ENCODE assay signal across 19 cellular contexts in the genomic region with DNA sequence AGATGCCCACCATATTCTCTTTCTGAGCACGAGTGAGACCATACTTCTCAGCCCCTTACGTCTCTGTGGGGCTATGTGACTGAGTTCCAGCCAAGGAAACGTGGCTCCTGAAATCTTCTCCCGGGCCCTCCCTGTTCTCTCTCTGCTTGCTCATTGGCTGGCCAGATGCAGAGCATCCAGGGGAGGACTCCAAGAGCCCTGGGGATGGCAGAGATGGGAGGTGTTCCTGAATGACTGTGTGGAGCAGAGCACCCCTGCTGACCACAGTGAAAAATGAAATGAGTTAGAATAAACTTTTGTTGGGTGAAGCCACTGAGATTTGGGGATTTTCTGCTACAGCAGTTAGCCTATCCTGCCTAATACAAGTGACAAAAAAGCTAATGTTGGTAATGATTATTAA. TPM values are rescaled to one million over a fixed set of nuclear protein-coding genes. Genes with fewer than 3 reads are reported as not detected.
A peak's percentile ranks its signal among the peaks of the same experiment; 100 is the strongest.
DNase-seq lines count a peak whose midpoint lies in the region; ATAC-seq and TF ChIP-seq lines count a peak whose summit lies in the region.
"Had no signal": no experiment of that assay in that cellular context is flagged by ENCODE, and none has a peak within 500 bp of the region (broad histone marks: within the 10 kb centered on the region; RNA-seq: fewer than 3 reads in every experiment).

No MANE protein-coding gene starts in this region.

- H3K9me2 ChIP-seq in Loucy (replicated peaks; ENCODE audit: low read depth, low read length) = no peaks in the 10 kb centered on the region

- H3K27me3 Mint-ChIP-seq in activated CD4-positive, alpha-beta T cell treated with anti-CD3 and anti-CD28 coated beads, Interleukin-2, amount 10 ng/mL, durations not matched to agents 7 days and 5 days = no peaks in the 10 kb centered on the region
- H3K27me3 Mint-ChIP-seq in activated CD8-positive, alpha-beta T cell treated with anti-CD3 and anti-CD28 coated beads, Interleukin-2, amount 10 ng/mL, durations not matched to agents 7 days and 5 days (ENCODE audit: low read depth) = no peaks in the 10 kb centered on the region
- no peaks in the 10 kb centered on the region for H3K27me3 Mint-ChIP-seq in naive B cell
- H3K27me3 Mint-ChIP-seq: activated naive CD8-positive, alpha-beta T cell treated with anti-CD3 and anti-CD28 coated beads, Interleukin-2, amount 50 U/mL, for 24 hours had no signal

- peaks cover 40% of the 10 kb centered on the region for H3K4me1 Mint-ChIP-seq in activated CD4-positive, alpha-beta T cell treated with anti-CD3 and anti-CD28 coated beads, Interleukin-2, amount 10 ng/mL, durations not matched to agents 7 days and 5 days
- peaks cover 40% of the 10 kb centered on the region for H3K4me1 Mint-ChIP-seq in activated CD8-positive, alpha-beta T cell treated with anti-CD3 and anti-CD28 coated beads, Interleukin-2, amount 10 ng/mL, durations not matched to agents 7 days and 5 days (ENCODE audit: low read depth)
- H3K4me1 Mint-ChIP-seq in naive B cell = peaks cover 66 to 74% (median 69%) of the 10 kb centered on the region in 3 donors

- DNase-seq in activated CD4-positive, alpha-beta T cell treated with anti-CD3 and anti-CD28 coated beads, Interleukin-2, amount 10 ng/mL, durations not matched to agents 7 days and 5 days = no peak
- DNase-seq in activated CD4-positive, alpha-beta T cell treated with anti-CD3 and anti-CD28 coated beads, Interleukin-2, amount 50 U/mL, for 1 hour = no peak
- no peak for DNase-seq in activated CD8-positive, alpha-beta T cell treated with anti-CD3 and anti-CD28 coated beads, Interleukin-2, amount 10 ng/mL, durations not matched to agents 7 days and 5 days
- DNase-seq in naive B cell (no peak), NCI-H774 (lab: John Stamatoyannopoulos, UW) (no peak), HuH-7 (ENCODE audit: low spot score) (no peak)
- DNase-seq: activated CD4-positive, alpha-beta T cell treated with anti-CD3 and anti-CD28 coated beads for 1 hour; activated naive CD8-positive, alpha-beta T cell treated with anti-CD3 and anti-CD28 coated beads, Interleukin-2, amount 50 U/mL, for 24 hours; activated T-cell treated with anti-CD3 and anti-CD28 coated beads for 4 hours; DMS79 treated with DMSO at 0.1 percent for 48 hours; IMR-90; left ventricle myocardium superior; NCI-H1930; NCI-H524; stomach; upper lobe of left lung had no signal

- peaks cover 63% of the 10 kb centered on the region for H3K36me3 Mint-ChIP-seq in activated CD4-positive, alpha-beta T cell treated with anti-CD3 and anti-CD28 coated beads, Interleukin-2, amount 10 ng/mL, durations not matched to agents 7 days and 5 days (ENCODE audit: low read depth)
- H3K36me3 Mint-ChIP-seq in activated CD8-positive, alpha-beta T cell treated with anti-CD3 and anti-CD28 coated beads, Interleukin-2, amount 10 ng/mL, durations not matched to agents 7 days and 5 days (ENCODE audit: low read depth) = peaks cover 63% of the 10 kb centered on the region
- H3K36me3 Mint-ChIP-seq in naive B cell = peaks cover 44 to 81% of the 10 kb centered on the region in 2 donors

- H3K27me3 ChIP-seq in Loucy (ENCODE audit: insufficient read depth, low read length, poor library complexity, severe bottlenecking) = no peaks in the 10 kb centered on the region
- H3K27me3 ChIP-seq: stomach, upper lobe of left lung had no signal

- no peaks in the 10 kb centered on the region for H3F3A ChIP-seq in Loucy (ENCODE audit: low read depth)

- TF ChIP-seq CTCF in Loucy (conservative IDR thresholded peaks at IDR 0.05; ENCODE audit: low read length) = peak; percentile 11; the same call in 1 of the 2 replicates

- no peak overlapping the region for H2AFZ ChIP-seq in Loucy (ENCODE audit: low read length)

- H3K4me3 ChIP-seq in Loucy (ENCODE audit: low read length, poor library complexity, severe bottlenecking) = no peak overlapping the region
- H3K4me3 ChIP-seq: stomach, upper lobe of left lung had no signal

- no peak for ATAC-seq in activated CD8-positive, alpha-beta T cell treated with anti-CD3 and anti-CD28 coated beads, Interleukin-2, amount 10 ng/mL, durations not matched to agents 7 days and 5 days
- ATAC-seq in naive B cell (ENCODE audit: low read depth in 2 of 2) (no peak), GM19035 (IDR thresholded peaks at IDR 0.05; ENCODE audit: unreplicated experiment) (no peak)
- ATAC-seq: activated naive CD8-positive, alpha-beta T cell treated with anti-CD3 and anti-CD28 coated beads, Interleukin-2, amount 50 U/mL, for 24 hours; esophagus mucosa; left ventricle myocardium superior had no signal

- H3K9me3 Mint-ChIP-seq in activated CD4-positive, alpha-beta T cell treated with anti-CD3 and anti-CD28 coated beads, Interleukin-2, amount 10 ng/mL, durations not matched to agents 7 days and 5 days = no peaks in the 10 kb centered on the region
- H3K9me3 Mint-ChIP-seq in activated CD8-positive, alpha-beta T cell treated with anti-CD3 and anti-CD28 coated beads, Interleukin-2, amount 10 ng/mL, durations not matched to agents 7 days and 5 days (ENCODE audit: insufficient read depth) = no peaks in the 10 kb centered on the region
- no peaks in the 10 kb centered on the region for H3K9me3 Mint-ChIP-seq in naive B cell
- H3K9me3 Mint-ChIP-seq: activated naive CD8-positive, alpha-beta T cell treated with anti-CD3 and anti-CD28 coated beads, Interleukin-2, amount 50 U/mL, for 24 hours had no signal

- no peak overlapping the region for H3K4me3 Mint-ChIP-seq in activated CD4-positive, alpha-beta T cell treated with anti-CD3 and anti-CD28 coated beads, Interleukin-2, amount 10 ng/mL, durations not matched to agents 7 days and 5 days
- H3K4me3 Mint-ChIP-seq in activated CD8-positive, alpha-beta T cell treated with anti-CD3 and anti-CD28 coated beads, Interleukin-2, amount 10 ng/mL, durations not matched to agents 7 days and 5 days = no peak overlapping the region
- H3K4me3 Mint-ChIP-seq in naive B cell = no peak overlapping the region
- H3K4me3 Mint-ChIP-seq: activated naive CD8-positive, alpha-beta T cell treated with anti-CD3 and anti-CD28 coated beads, Interleukin-2, amount 50 U/mL, for 24 hours had no signal

- H3K9ac ChIP-seq in Loucy (ENCODE audit: low read depth, low read length, poor library complexity, severe bottlenecking) = no peak overlapping the region

- CTCF ChIA-PET in activated CD4-positive, alpha-beta T cell treated with anti-CD3 and anti-CD28 coated beads, Interleukin-2, amount 10 ng/mL, durations not matched to agents 7 days and 5 days (lab: Charles Lee) = interaction anchor here (1.1 to 1.7 kb wide), 2 partner anchors 9 to 22 kb away, joined by 3 to 5 read pairs; no protein-coding TSS in a partner anchor
- CTCF ChIA-PET in activated CD8-positive, alpha-beta T cell treated with anti-CD3 and anti-CD28 coated beads, Interleukin-2, amount 10 ng/mL, durations not matched to agents 7 days and 5 days (lab: Charles Lee) = interaction anchor here (1.9 to 2.6 kb wide), 3 partner anchors 14 to 149 kb away, joined by 6 to 13 read pairs (median 10); no protein-coding TSS in a partner anchor

- H3K36me3 ChIP-seq in Loucy (ENCODE audit: insufficient read depth, low read length) = peaks cover 12% of the 10 kb centered on the region; the same call in 1 of the 2 replicates

- H4K20me1 ChIP-seq in Loucy (ENCODE audit: insufficient read depth, low read length, poor library complexity, severe bottlenecking) = no peaks in the 10 kb centered on the region

- peaks cover 10% of the 10 kb centered on the region for H3K4me1 ChIP-seq in Loucy (ENCODE audit: insufficient read depth, low read length, poor library complexity, severe bottlenecking)

- peak overlapping the region; percentile 47 for H3K27ac Mint-ChIP-seq in activated CD4-positive, alpha-beta T cell treated with anti-CD3 and anti-CD28 coated beads, Interleukin-2, amount 10 ng/mL, durations not matched to agents 7 days and 5 days
- peak overlapping the region; percentile 39 for H3K27ac Mint-ChIP-seq in activated CD8-positive, alpha-beta T cell treated with anti-CD3 and anti-CD28 coated beads, Interleukin-2, amount 10 ng/mL, durations not matched to agents 7 days and 5 days
- H3K27ac Mint-ChIP-seq in naive B cell = peak overlapping the region in 5 of 6 donors; percentile 71 to 93 (median 82)

- no peaks in the 10 kb centered on the region for H3K9me3 ChIP-seq in Loucy (ENCODE audit: insufficient read depth, low read depth, low read length)
- H3K9me3 ChIP-seq: stomach, upper lobe of left lung had no signal

- no peak overlapping the region for H3K4me2 ChIP-seq in Loucy (ENCODE audit: low read depth, low read length, poor library complexity, severe bottlenecking)

- POLR2A ChIA-PET in activated CD4-positive, alpha-beta T cell treated with anti-CD3 and anti-CD28 coated beads, Interleukin-2, amount 10 ng/mL, durations not matched to agents 7 days and 5 days (lab: Charles Lee) = no interaction called here
- POLR2A ChIA-PET in activated CD8-positive, alpha-beta T cell treated with anti-CD3 and anti-CD28 coated beads, Interleukin-2, amount 10 ng/mL, durations not matched to agents 7 days and 5 days (lab: Charles Lee) = interaction anchor here (1.0 kb wide), 1 partner anchor 41 kb away, joined by 4 read pairs; no protein-coding TSS in a partner anchor

- H3K79me2 ChIP-seq in Loucy (ENCODE audit: insufficient read depth, low read length) = no peaks in the 10 kb centered on the region

RNA-seq across cellular contexts. Expression of a gene that starts 23.8 kb away (rescaled TPM):
- total RNA-seq in activated CD4-positive, alpha-beta T cell treated with anti-CD3 and anti-CD28 coated beads, Interleukin-2, amount 10 ng/mL, durations not matched to agents 7 days and 5 days = 10 to 100 TPM; 64.1 to 67.1 TPM
- 10 to 100 TPM; 50.8 to 51.0 TPM for total RNA-seq in activated CD8-positive, alpha-beta T cell treated with anti-CD3 and anti-CD28 coated beads, Interleukin-2, amount 10 ng/mL, durations not matched to agents 7 days and 5 days
- polyA plus RNA-seq in naive B cell (ENCODE audit: low read depth in 6 of 6) = 100 to 1,000 TPM in 5 of 6 donors, 10 to 100 TPM in 1; 97.1 to 182 (median 140) TPM
